Comparison of ENCODE assay signal across 33 cellular contexts in the genomic region with DNA sequence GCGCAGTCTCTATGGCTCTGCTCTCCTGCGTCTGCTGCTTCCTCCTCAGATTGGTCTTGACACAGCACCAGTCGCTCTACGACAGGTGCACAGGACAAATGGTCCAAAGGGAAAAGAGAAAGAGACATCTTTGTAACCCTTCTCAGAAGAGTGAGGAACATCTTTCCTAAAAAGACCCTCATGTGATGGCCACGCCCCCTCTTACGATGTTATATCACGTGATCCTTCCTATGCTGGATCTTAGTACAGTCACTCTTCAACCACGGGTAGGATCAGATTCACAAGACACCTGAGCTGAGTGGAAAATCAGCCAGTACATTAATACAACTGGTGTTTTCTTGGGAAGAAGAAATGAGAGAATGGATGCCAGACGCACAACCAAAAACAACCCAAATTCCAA.
"Had no signal": no experiment of that assay in that cellular context is flagged by ENCODE, and none has a peak within 500 bp of the region (broad histone marks: within the 10 kb centered on the region; RNA-seq: fewer than 3 reads in every experiment).

No MANE protein-coding gene starts in this region.

- H3K36me3 Mint-ChIP-seq: activated CD4-positive, alpha-beta memory T cell treated with anti-CD3 and anti-CD28 coated beads for 36 hours; activated naive CD4-positive, alpha-beta T cell treated with anti-CD3 and anti-CD28 coated beads, Interleukin-2, amount 50 U/mL, for 72 hours; activated naive CD8-positive, alpha-beta T cell treated with anti-CD3 and anti-CD28 coated beads for 36 hours had no signal

- H3K4me3 Mint-ChIP-seq: activated B cell treated with CpG ODN at 0.5 μM for 24 hours; activated CD4-positive, alpha-beta memory T cell treated with anti-CD3 and anti-CD28 coated beads for 36 hours; activated CD4-positive, alpha-beta T cell treated with anti-CD3 and anti-CD28 coated beads for 36 hours; activated CD4-positive, alpha-beta T cell treated with anti-CD3 and anti-CD28 coated beads, Interleukin-2, amount 10 ng/mL, durations not matched to agents 7 days and 5 days; activated CD8-positive, alpha-beta T cell treated with anti-CD3 and anti-CD28 coated beads for 36 hours; activated naive CD4-positive, alpha-beta T cell treated with anti-CD3 and anti-CD28 coated beads for 36 hours; activated naive CD8-positive, alpha-beta T cell treated with anti-CD3 and anti-CD28 coated beads for 36 hours; activated T-cell treated with anti-CD3 and anti-CD28 coated beads, Interleukin-2, amount 50 U/mL, for 24 hours; activated T-helper 17 cell treated with anti-CD3 and anti-CD28 coated beads, Interleukin-2, amount 50 U/mL, for 72 hours; T-helper 1 cell treated with Interleukin-12 subunit alpha and Interleukin-12 subunit beta and Interleukin-4 antibody, amounts not matched to agents 30 μg/mL and 1 μg/mL, for 36 hours; T-helper 2 cell treated with Interferon-gamma antibody and Interleukin-4, amounts not matched to agents 5 μg/mL and 100 μg/mL, for 36 hours had no signal

- DNase-seq: activated B cell treated with CpG ODN at 0.5 μM for 24 hours; activated CD4-positive, alpha-beta memory T cell treated with anti-CD3 and anti-CD28 coated beads for 36 hours; activated CD4-positive, alpha-beta T cell treated with anti-CD3 and anti-CD28 coated beads for 1 hour; activated CD4-positive, alpha-beta T cell treated with anti-CD3 and anti-CD28 coated beads for 36 hours; activated CD4-positive, alpha-beta T cell treated with anti-CD3 and anti-CD28 coated beads for 48 hours; activated CD4-positive, alpha-beta T cell treated with anti-CD3 and anti-CD28 coated beads, Interleukin-2, amount 10 ng/mL, durations not matched to agents 7 days and 5 days; activated CD8-positive, alpha-beta memory T cell treated with anti-CD3 and anti-CD28 coated beads, Interleukin-2, amount 50 U/mL, for 48 hours; activated CD8-positive, alpha-beta T cell treated with anti-CD3 and anti-CD28 coated beads for 36 hours; activated effector memory CD4-positive, alpha-beta T cell treated with anti-CD3 and anti-CD28 coated beads, Interleukin-2, amount 50 U/mL, for 16 hours; activated gamma-delta T cell treated with Interleukin-2 at 50 U/mL for 16 hours; activated naive CD4-positive, alpha-beta T cell; activated naive CD4-positive, alpha-beta T cell treated with anti-CD3 and anti-CD28 coated beads for 36 hours; activated naive CD4-positive, alpha-beta T cell treated with anti-CD3 and anti-CD28 coated beads, Interleukin-2, amount 50 U/mL, for 16 hours; activated naive CD8-positive, alpha-beta T cell treated with anti-CD3 and anti-CD28 coated beads for 36 hours; activated T-cell treated with anti-CD3 and anti-CD28 coated beads, Interleukin-2, amount 50 U/mL, for 24 hours; activated T-cell treated with anti-CD3 and anti-CD28 coated beads, Interleukin-2, amount 50 U/mL, for 48 hours; adrenal gland; amniotic stem cell; aorta; body of pancreas; brain microvascular endothelial cell; central memory CD4-positive, alpha-beta T cell; T-helper 1 cell; T-helper 2 cell; T-helper 9 cell had no signal

- H3K27ac Mint-ChIP-seq: activated B cell treated with CpG ODN at 0.5 μM for 24 hours; activated CD4-positive, alpha-beta memory T cell treated with anti-CD3 and anti-CD28 coated beads for 36 hours; activated CD4-positive, alpha-beta T cell treated with anti-CD3 and anti-CD28 coated beads for 36 hours; activated CD4-positive, alpha-beta T cell treated with anti-CD3 and anti-CD28 coated beads, Interleukin-2, amount 10 ng/mL, durations not matched to agents 7 days and 5 days; activated CD8-positive, alpha-beta T cell treated with anti-CD3 and anti-CD28 coated beads for 36 hours; activated naive CD4-positive, alpha-beta T cell treated with anti-CD3 and anti-CD28 coated beads for 36 hours; activated naive CD4-positive, alpha-beta T cell treated with anti-CD3 and anti-CD28 coated beads, Interleukin-2, amount 50 U/mL, for 72 hours; activated naive CD8-positive, alpha-beta T cell treated with anti-CD3 and anti-CD28 coated beads for 36 hours; activated T-cell treated with anti-CD3 and anti-CD28 coated beads, Interleukin-2, amount 50 U/mL, for 24 hours; activated T-helper 17 cell treated with anti-CD3 and anti-CD28 coated beads, Interleukin-2, amount 50 U/mL, for 72 hours; T-helper 1 cell treated with Interleukin-12 subunit alpha and Interleukin-12 subunit beta and Interleukin-4 antibody, amounts not matched to agents 30 μg/mL and 1 μg/mL, for 36 hours; T-helper 2 cell treated with Interferon-gamma antibody and Interleukin-4, amounts not matched to agents 5 μg/mL and 100 μg/mL, for 36 hours had no signal

- H3K9me3 Mint-ChIP-seq: activated B cell treated with CpG ODN at 0.5 μM for 24 hours; activated CD4-positive, alpha-beta memory T cell treated with anti-CD3 and anti-CD28 coated beads for 36 hours; activated CD4-positive, alpha-beta T cell treated with anti-CD3 and anti-CD28 coated beads, Interleukin-2, amount 10 ng/mL, durations not matched to agents 7 days and 5 days; activated CD8-positive, alpha-beta T cell treated with anti-CD3 and anti-CD28 coated beads for 36 hours; activated naive CD4-positive, alpha-beta T cell treated with anti-CD3 and anti-CD28 coated beads for 36 hours; activated naive CD4-positive, alpha-beta T cell treated with anti-CD3 and anti-CD28 coated beads, Interleukin-2, amount 50 U/mL, for 72 hours; activated naive CD8-positive, alpha-beta T cell treated with anti-CD3 and anti-CD28 coated beads for 36 hours; activated T-cell treated with anti-CD3 and anti-CD28 coated beads, Interleukin-2, amount 50 U/mL, for 24 hours; activated T-helper 17 cell treated with anti-CD3 and anti-CD28 coated beads, Interleukin-2, amount 50 U/mL, for 72 hours; T-helper 1 cell treated with Interleukin-12 subunit alpha and Interleukin-12 subunit beta and Interleukin-4 antibody, amounts not matched to agents 30 μg/mL and 1 μg/mL, for 36 hours; T-helper 2 cell treated with Interferon-gamma antibody and Interleukin-4, amounts not matched to agents 5 μg/mL and 100 μg/mL, for 36 hours had no signal

- H3K27me3 ChIP-seq: adrenal gland, body of pancreas, brain microvascular endothelial cell, breast epithelium had no signal

- H3K27me3 Mint-ChIP-seq: activated B cell treated with CpG ODN at 0.5 μM for 24 hours; activated CD4-positive, alpha-beta memory T cell treated with anti-CD3 and anti-CD28 coated beads for 36 hours; activated CD4-positive, alpha-beta T cell treated with anti-CD3 and anti-CD28 coated beads for 36 hours; activated CD4-positive, alpha-beta T cell treated with anti-CD3 and anti-CD28 coated beads, Interleukin-2, amount 10 ng/mL, durations not matched to agents 7 days and 5 days; activated CD8-positive, alpha-beta T cell treated with anti-CD3 and anti-CD28 coated beads for 36 hours; activated naive CD8-positive, alpha-beta T cell treated with anti-CD3 and anti-CD28 coated beads for 36 hours had no signal

- H3K4me3 ChIP-seq: adrenal gland, body of pancreas, breast epithelium had no signal

- H3K4me1 ChIP-seq: adrenal gland, body of pancreas, breast epithelium had no signal

- ATAC-seq: activated CD4-positive, alpha-beta T cell treated with anti-CD3 and anti-CD28 coated beads for 36 hours; activated CD8-positive, alpha-beta T cell treated with anti-CD3 and anti-CD28 coated beads for 36 hours; activated naive CD4-positive, alpha-beta T cell treated with anti-CD3 and anti-CD28 coated beads, Interleukin-2, amount 50 U/mL, for 72 hours; activated T-helper 17 cell treated with anti-CD3 and anti-CD28 coated beads, Interleukin-2, amount 50 U/mL, for 72 hours; body of pancreas had no signal

- FAIRE-seq: astrocyte, TTC549 had no signal

- H3K9me3 ChIP-seq: adrenal gland, body of pancreas, breast epithelium had no signal

- H3K36me3 ChIP-seq: adrenal gland, brain microvascular endothelial cell, breast epithelium had no signal

- H3K27ac ChIP-seq: adrenal gland, body of pancreas, brain microvascular endothelial cell, breast epithelium, VCaP had no signal

- H3K4me1 Mint-ChIP-seq: activated B cell treated with CpG ODN at 0.5 μM for 24 hours; activated CD4-positive, alpha-beta T cell treated with anti-CD3 and anti-CD28 coated beads for 36 hours; activated CD4-positive, alpha-beta T cell treated with anti-CD3 and anti-CD28 coated beads, Interleukin-2, amount 10 ng/mL, durations not matched to agents 7 days and 5 days; activated naive CD8-positive, alpha-beta T cell treated with anti-CD3 and anti-CD28 coated beads for 36 hours; activated T-helper 17 cell treated with anti-CD3 and anti-CD28 coated beads, Interleukin-2, amount 50 U/mL, for 72 hours had no signal
